8 cellular contexts compared by ENCODE assay signal in the genomic region with DNA sequence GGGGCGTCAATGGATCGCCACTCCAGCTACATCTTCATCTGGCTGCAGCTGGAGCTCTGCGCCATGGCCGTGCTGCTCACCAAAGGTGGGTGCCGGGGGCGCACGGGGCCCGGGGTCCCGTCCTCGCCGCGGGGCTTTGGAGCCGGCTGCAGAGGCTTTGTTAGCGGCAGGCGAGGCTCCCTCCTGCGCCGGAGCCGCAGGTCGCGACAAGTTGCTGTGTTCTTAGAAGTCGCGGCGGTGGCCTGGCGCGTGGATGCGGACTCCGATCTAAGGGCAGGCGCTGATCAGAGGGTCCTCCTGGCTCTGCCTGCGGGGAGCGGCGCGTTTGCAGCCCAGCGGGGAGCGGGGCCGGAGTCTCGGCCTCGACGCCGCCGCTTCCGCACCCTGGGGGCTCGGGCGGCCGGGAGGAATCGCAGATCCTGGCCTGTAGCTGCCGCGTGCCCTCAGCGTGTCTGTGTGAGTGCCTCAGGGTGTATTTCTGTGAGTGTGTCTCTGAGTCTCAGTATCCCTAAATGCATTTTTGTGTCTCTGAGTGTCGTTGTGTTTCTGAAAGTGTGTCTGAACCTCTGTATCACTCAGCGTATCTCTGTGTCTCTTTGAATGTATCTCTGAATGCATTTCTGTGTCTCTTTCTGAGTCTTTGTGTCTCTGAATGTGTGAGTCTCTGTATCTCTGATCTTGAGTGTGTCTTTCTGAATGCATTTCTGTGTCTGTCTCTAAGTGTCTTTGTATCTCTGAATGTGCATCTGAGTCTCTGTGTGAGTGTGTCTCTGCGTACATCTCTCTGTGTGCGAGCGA. TPM values are rescaled to one million over a fixed set of nuclear protein-coding genes. Genes with fewer than 3 reads are reported as not detected.
DNase-seq lines count a peak whose midpoint lies in the region; ATAC-seq and TF ChIP-seq lines count a peak whose summit lies in the region.

No MANE protein-coding gene starts in this region.

- no peaks in the 10 kb centered on the region for H3K36me3 Mint-ChIP-seq in CD4-positive, alpha-beta T cell (ENCODE audit: low read depth)

- peak overlapping the region; percentile 81 for H3K4me3 Mint-ChIP-seq in CD4-positive, alpha-beta T cell

- H3K9me3 ChIP-seq in CD4-positive, alpha-beta T cell (ENCODE audit: control insufficient read depth, low read length), result no peaks in the 10 kb centered on the region
- no peaks in the 10 kb centered on the region for H3K9me3 ChIP-seq in WERI-Rb-1 (ENCODE audit: severe bottlenecking)

- intact Hi-C loops in CD4-positive, alpha-beta T cell (cut with DNase I, micrococcal nuclease), result loop anchor here (5.0 kb wide), 3 partner anchors 146 to 1004 kb away; a partner anchor contains a TSS
- intact Hi-C loops in dorsolateral prefrontal cortex (cut with DNase I), result loop anchor here (1.0 to 5.0 kb wide), 8 partner anchors 44 to 629 kb away; no protein-coding TSS in a partner anchor

- ATAC-seq in CD4-positive, alpha-beta T cell (ENCODE audit: poor library complexity), result no peak
- ATAC-seq in HG02943 (IDR thresholded peaks at IDR 0.05; ENCODE audit: low read depth, unreplicated experiment) (peak; percentile 8), GM18519 (IDR thresholded peaks at IDR 0.05; ENCODE audit: low FRiP score, unreplicated experiment) (no peak)

- H3K4me3 ChIP-seq in WERI-Rb-1 (ENCODE audit: low read depth, low read length) (peak overlapping the region; percentile 60), dorsolateral prefrontal cortex (peak overlapping the region; percentile 58 to 100 (median 83))

- H3K36me3 ChIP-seq in WERI-Rb-1, result no peaks in the 10 kb centered on the region

- no peak for TF ChIP-seq CTCF in CD4-positive, alpha-beta T cell (IDR thresholded peaks at IDR 0.05)
- no peak for TF ChIP-seq CTCF in WERI-Rb-1 (IDR thresholded peaks at IDR 0.05; ENCODE audit: low read depth, low read length)
- TF ChIP-seq CTCF in dorsolateral prefrontal cortex (IDR thresholded peaks at IDR 0.05 in 54 of 56, conservative IDR thresholded peaks at IDR 0.05 in 2 of 56; ENCODE audit: low read depth in 1 of 56, partially characterized antibody in 56 of 56), result no peak

- H3K27me3 Mint-ChIP-seq in CD4-positive, alpha-beta T cell, result peaks cover 84% of the 10 kb centered on the region

- no peaks in the 10 kb centered on the region for H3K9me3 Mint-ChIP-seq in CD4-positive, alpha-beta T cell

- CTCF ChIA-PET in CD4-positive, alpha-beta T cell (lab: Charles Lee), result interaction anchor here (1.2 to 3.6 kb wide), 4 partner anchors 10 to 709 kb away, joined by 3 to 12 read pairs (median 6); no protein-coding TSS in a partner anchor

- H3K4me1 Mint-ChIP-seq in CD4-positive, alpha-beta T cell (ENCODE audit: low read depth), result peaks cover 31% of the 10 kb centered on the region

- H3K27ac ChIP-seq in CD4-positive, alpha-beta T cell (ENCODE audit: low read depth, low read length), result no peak overlapping the region
- no peak overlapping the region for H3K27ac ChIP-seq in WERI-Rb-1
- peak overlapping the region in 55 of 59 donors; percentile 38 to 92 (median 78) for H3K27ac ChIP-seq in dorsolateral prefrontal cortex
- H3K27ac ChIP-seq in substantia nigra (ENCODE audit: low read depth, low read length, poor library complexity, severe bottlenecking), result peak overlapping the region; percentile 73

- POLR2A ChIA-PET in CD4-positive, alpha-beta T cell (lab: Charles Lee), result no interaction called here

- DNase-seq in CD4-positive, alpha-beta T cell, result peak in 5 of 10 experiments; percentile 4 to 36 (median 16)
- DNase-seq in WERI-Rb-1 (peak; percentile 9), dorsolateral prefrontal cortex (peak in 3 of 10 donors; percentile 26 to 54 (median 47)), lung microvascular endothelial cell (ENCODE audit: low read depth in 2 of 2) (peak; percentile 41 to 42), substantia nigra (lab: John Stamatoyannopoulos, UW) (peak in 24 of 49 donors; percentile 10 to 48 (median 28)), GDM1 (lab: John Stamatoyannopoulos, UW) (no peak)

- peaks cover 70% of the 10 kb centered on the region for H3K27me3 ChIP-seq in CD4-positive, alpha-beta T cell (ENCODE audit: control insufficient read depth, insufficient read depth, low read length)
- H3K27me3 ChIP-seq in WERI-Rb-1 (ENCODE audit: insufficient read depth, low read depth, severe bottlenecking), result no peaks in the 10 kb centered on the region
- peaks cover 0 to 9% (median 0%) of the 10 kb centered on the region in 45 donors for H3K27me3 ChIP-seq in dorsolateral prefrontal cortex

- no peak overlapping the region for H3K27ac Mint-ChIP-seq in CD4-positive, alpha-beta T cell

RNA-seq across cellular contexts. Expression of a gene that starts 0.8 kb away (rescaled TPM):
- 1 to 10 TPM; 2.5 to 2.9 TPM for total RNA-seq in CD4-positive, alpha-beta T cell
- total RNA-seq in dorsolateral prefrontal cortex (10 to 100 TPM in 42 of 120 experiments, 1 to 10 TPM in 78; 4.1 to 18.6 (median 8.8) TPM), lung microvascular endothelial cell (2.0 and 3.0 TPM in 2 replicates)

Comparison
In these comparisons a context has a peak if more than half of its experiments do, and no peak if none do; other contexts are left out.
1. H3K27ac ChIP-seq: peak in dorsolateral prefrontal cortex (55 of 59) and substantia nigra (single experiment); none in CD4-positive, alpha-beta T cell (single experiment) and WERI-Rb-1 (single experiment).